Comparison of ENCODE assay signal across 1 cellular context in genomic region chr19:44847144-44848035, GRCh38.
A peak's percentile ranks its signal among the peaks of the same experiment; 100 is the strongest.
TF ChIP-seq lines count a peak whose summit lies in the region.

No MANE protein-coding gene starts in this region.

TF ChIP-seq in GM12878, 131 proteins besides CTCF, POLR2A, EP300 and RAD21:
- 0 out of 2 replicates have a peak, but pooled peaks have one; percentile 30 for TF ChIP-seq EZH2 (IDR thresholded peaks at IDR 0.05; ENCODE audit: borderline replicate concordance, control insufficient read depth, low read depth, low read length)
- TF ChIP-seq ZBTB11 (CRISPR knock-in tag; IDR thresholded peaks at IDR 0.05), result no peak
